In the genomic region with DNA sequence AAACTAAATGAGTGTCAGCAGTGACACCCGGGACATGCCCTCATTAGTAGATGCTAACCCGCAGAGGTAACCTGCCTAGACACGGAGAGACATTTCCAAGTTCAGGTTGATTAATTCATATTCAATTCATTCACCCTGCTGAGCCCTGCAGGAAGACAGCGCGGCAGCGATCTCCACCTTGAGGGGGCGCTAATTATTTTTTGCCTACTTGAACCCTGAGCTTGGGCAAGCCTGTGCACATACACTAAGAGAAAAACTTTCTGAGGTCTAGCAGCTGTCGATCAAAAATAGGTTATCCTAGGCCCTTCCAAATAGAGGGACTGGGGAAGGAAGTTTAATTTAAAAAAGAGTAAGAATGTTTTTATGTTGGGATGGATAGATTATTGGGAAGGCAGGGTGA, we compare ENCODE assay signal across 8 cellular contexts. TPM values are rescaled to one million over a fixed set of nuclear protein-coding genes. Genes with fewer than 3 reads are reported as not detected.
DNase-seq lines count a peak whose midpoint lies in the region; ATAC-seq and TF ChIP-seq lines count a peak whose summit lies in the region.

No MANE protein-coding gene starts in this region.

- H3F3A ChIP-seq in smooth muscle cell (ENCODE audit: low read depth), result no peaks in the 10 kb centered on the region

- no peak overlapping the region for H3K27ac ChIP-seq in fibroblast of lung (ENCODE audit: insufficient read depth, low read length)
- H3K27ac ChIP-seq in smooth muscle cell (ENCODE audit: low read depth), result no peak overlapping the region

- peak; percentile 35 to 53 for TF ChIP-seq CTCF in fibroblast of lung (conservative IDR thresholded peaks at IDR 0.05 in 1 of 2, IDR thresholded peaks at IDR 0.05 in 1 of 2; ENCODE audit: low read depth in 1 of 2, low read length in 2 of 2)
- TF ChIP-seq CTCF in smooth muscle cell (IDR thresholded peaks at IDR 0.05; ENCODE audit: borderline replicate concordance, insufficient read depth, poor library complexity, severe bottlenecking), result peak; percentile 40

- H3K79me2 ChIP-seq in fibroblast of lung (ENCODE audit: control insufficient read depth, insufficient read depth, low read length) (no peaks in the 10 kb centered on the region), smooth muscle cell (ENCODE audit: low read depth) (peaks cover 6% of the 10 kb centered on the region)

- H4K20me1 ChIP-seq in fibroblast of lung (ENCODE audit: control insufficient read depth, extremely low read depth, insufficient read depth, low read length), result no peaks in the 10 kb centered on the region
- no peaks in the 10 kb centered on the region for H4K20me1 ChIP-seq in smooth muscle cell (ENCODE audit: low read depth)

- H3K36me3 ChIP-seq in NT2/D1 (ENCODE audit: insufficient read depth, insufficient read length, low read length) (no peaks in the 10 kb centered on the region), fibroblast of lung (ENCODE audit: control insufficient read depth, insufficient read depth, low read length) (no peaks in the 10 kb centered on the region), smooth muscle cell (ENCODE audit: low read depth) (no peaks in the 10 kb centered on the region)

- no peak overlapping the region for H3K9ac ChIP-seq in NT2/D1 (ENCODE audit: insufficient read length, low read depth)
- no peak overlapping the region for H3K9ac ChIP-seq in fibroblast of lung (ENCODE audit: insufficient read depth, low read length)
- H3K9ac ChIP-seq in smooth muscle cell (ENCODE audit: low read depth), result no peak overlapping the region

- ATAC-seq in GM18858 (IDR thresholded peaks at IDR 0.05; ENCODE audit: unreplicated experiment), result no peak

- peak overlapping the region; percentile 82 for H3K4me3 ChIP-seq in NT2/D1 (ENCODE audit: insufficient read length, low read depth)
- H3K4me3 ChIP-seq in fibroblast of lung (replicated peaks in 1 of 4; ENCODE audit: control extremely low read depth in 1 of 4, insufficient read depth in 1 of 4, low read depth in 3 of 4, low read length in 4 of 4), result peak overlapping the region in 2 of 4 experiments; percentile 68 to 73
- H3K4me3 ChIP-seq in smooth muscle cell, result peak overlapping the region; percentile 85

- H2AFZ ChIP-seq in fibroblast of lung (ENCODE audit: low read length), result no peak overlapping the region
- peak overlapping the region; percentile 98 for H2AFZ ChIP-seq in smooth muscle cell (ENCODE audit: low read depth)

- H3K4me1 ChIP-seq in NT2/D1 (ENCODE audit: insufficient read depth, insufficient read length), result no peaks in the 10 kb centered on the region
- no peaks in the 10 kb centered on the region for H3K4me1 ChIP-seq in fibroblast of lung (ENCODE audit: control insufficient read depth, extremely low read depth, insufficient read depth, low read length)
- H3K4me1 ChIP-seq in smooth muscle cell (ENCODE audit: low read depth), result no peaks in the 10 kb centered on the region

- H3K4me2 ChIP-seq in fibroblast of lung (ENCODE audit: extremely low read depth, insufficient read depth, low read length) (no peak overlapping the region), smooth muscle cell (peak overlapping the region; percentile 99)

- H3K27me3 ChIP-seq in NT2/D1 (ENCODE audit: insufficient read depth, insufficient read length) (peaks cover 11% of the 10 kb centered on the region), fibroblast of lung (ENCODE audit: control insufficient read depth, insufficient read depth, low read length) (peaks cover 8% of the 10 kb centered on the region), smooth muscle cell (ENCODE audit: low read depth) (peaks cover 36% of the 10 kb centered on the region)

- DNase-seq in NCI-H82 (lab: John Stamatoyannopoulos, UW), result peak; percentile 53
- no peak for DNase-seq in NCI-H82 treated with DMSO at 0.1 percent for 48 hours (lab: John Stamatoyannopoulos, UW; ENCODE audit: unreplicated experiment)
- DNase-seq in NT2/D1 (ENCODE audit: low read depth, low spot score), result no peak
- peak in 1 of 2 donors; percentile 6 for DNase-seq in fibroblast of lung (ENCODE audit: low read depth in 2 of 2)
- no peak for DNase-seq in smooth muscle cell (lab: John Stamatoyannopoulos, UW; ENCODE audit: unreplicated experiment)
- no peak for DNase-seq in H4 (ENCODE audit: low spot score)
- DNase-seq in OCI-M1 (lab: John Stamatoyannopoulos, UW), result no peak

- H3K9me3 ChIP-seq in NT2/D1 (ENCODE audit: insufficient read depth, low read length) (no peaks in the 10 kb centered on the region), fibroblast of lung (ENCODE audit: control insufficient read depth, insufficient read depth, low read depth, low read length) (no peaks in the 10 kb centered on the region), smooth muscle cell (replicated peaks; ENCODE audit: low read depth) (no peaks in the 10 kb centered on the region)

- WGBS in smooth muscle cell (ENCODE audit: low lambda C conversion rate), result 50% methylated on average over 8 of the region's 8 CpGs

RNA-seq across cellular contexts. Expression of gene LYPD6, which starts 1.3 kb away (rescaled TPM):
- total RNA-seq in fibroblast of lung (under 0.01 and 0.17 TPM in 2 replicates), smooth muscle cell (9.3 and 9.8 TPM in 2 replicates)
- polyA plus RNA-seq in fibroblast of lung (1.8 and 3.7 TPM in 2 replicates), smooth muscle cell (1.6 and 9.4 TPM in 2 replicates)
- polyA plus RNA-seq in fibroblast of lung (2012), result 0.80 and 1.6 TPM in 2 replicates
- polyA minus RNA-seq in fibroblast of lung (ENCODE audit: low replicate concordance), result 2.1 and 3.3 TPM in 2 replicates
- total RNA-seq in H4 (2014; rRNA removed; shearing (Covaris generic)), result 8.6 and 9.8 TPM in 2 replicates
